In genomic region chr1:9996624-9997582, GRCh38 we compare ENCODE assay signal across 8 cellular contexts. TPM values are rescaled to one million over a fixed set of nuclear protein-coding genes. Genes with fewer than 3 reads are reported as not detected.
DNase-seq lines count a peak whose midpoint lies in the region; ATAC-seq and TF ChIP-seq lines count a peak whose summit lies in the region.

Gene RBP7, plus strand, starts transcription at chr1:9997228. Its CDS starts 31 bp downstream, at chr1:9997259.

- peaks cover 0 to 25% (median 8%) of the 10 kb centered on the region in 4 donors for H3K27me3 ChIP-seq in esophagus muscularis mucosa

- peak within 1 kb of the TSS in 2 of 4 donors; percentile 52 to 66 for H3K27ac ChIP-seq in esophagus muscularis mucosa (replicated peaks in 1 of 4)

- peaks cover 0 to 23% (median 18%) of the 10 kb centered on the region in 4 donors for H3K4me1 ChIP-seq in esophagus muscularis mucosa

- no peaks in the 10 kb centered on the region for H3K9me3 Mint-ChIP-seq in activated CD4-positive, alpha-beta T cell treated with anti-CD3 and anti-CD28 coated beads, Interleukin-2, amount 10 ng/mL, durations not matched to agents 7 days and 5 days
- H3K9me3 Mint-ChIP-seq in natural killer cell: no peaks in the 10 kb centered on the region

- 23% methylated on average over 22 of the region's 71 CpGs for WGBS in esophagus muscularis mucosa

- intact Hi-C loops in esophagus muscularis mucosa (cut with DNase I) (no loop called here), natural killer cell (cut with micrococcal nuclease) (no loop called here)

- no peaks in the 10 kb centered on the region for H3K36me3 Mint-ChIP-seq in activated CD4-positive, alpha-beta T cell treated with anti-CD3 and anti-CD28 coated beads, Interleukin-2, amount 10 ng/mL, durations not matched to agents 7 days and 5 days (ENCODE audit: low read depth)
- H3K36me3 Mint-ChIP-seq in natural killer cell: no peaks in the 10 kb centered on the region

- POLR2A ChIA-PET in activated CD4-positive, alpha-beta T cell treated with anti-CD3 and anti-CD28 coated beads, Interleukin-2, amount 10 ng/mL, durations not matched to agents 7 days and 5 days (lab: Charles Lee): no interaction called here

- peak within 1 kb of the TSS; percentile 64 to 75 (median 70) for H3K4me3 ChIP-seq in esophagus muscularis mucosa

- TF ChIP-seq CTCF in esophagus muscularis mucosa (IDR thresholded peaks at IDR 0.05): no peak
- no peak for TF ChIP-seq CTCF in natural killer cell (IDR thresholded peaks at IDR 0.05)

- DNase-seq in SKM-1 treated with dmso at 0.1 percent for 144 hours (lab: John Stamatoyannopoulos, UW; ENCODE audit: unreplicated experiment) (peak; percentile 36), SKM-1 (lab: John Stamatoyannopoulos, UW; ENCODE audit: unreplicated experiment) (no peak), esophagus muscularis mucosa (ENCODE audit: extremely low spot score) (no peak), natural killer cell (peak; percentile 16), SW 1271 (lab: John Stamatoyannopoulos, UW) (no peak), Ammon's horn (ENCODE audit: low spot score) (no peak)
- DNase-seq in activated CD4-positive, alpha-beta T cell treated with anti-CD3 and anti-CD28 coated beads, Interleukin-2, amount 10 ng/mL, durations not matched to agents 7 days and 5 days: no peak

- no peaks in the 10 kb centered on the region for H3K9me3 ChIP-seq in esophagus muscularis mucosa

- peak within 1 kb of the TSS; percentile 71 for H3K4me3 Mint-ChIP-seq in activated CD4-positive, alpha-beta T cell treated with anti-CD3 and anti-CD28 coated beads, Interleukin-2, amount 10 ng/mL, durations not matched to agents 7 days and 5 days
- peak within 1 kb of the TSS; percentile 86 for H3K4me3 Mint-ChIP-seq in natural killer cell

- TF ChIP-seq EP300 in esophagus muscularis mucosa (IDR thresholded peaks at IDR 0.05): no peak

- H3K27me3 Mint-ChIP-seq in activated CD4-positive, alpha-beta T cell treated with anti-CD3 and anti-CD28 coated beads, Interleukin-2, amount 10 ng/mL, durations not matched to agents 7 days and 5 days: peaks cover 33% of the 10 kb centered on the region
- H3K27me3 Mint-ChIP-seq in natural killer cell (ENCODE audit: low read depth in 2 of 2): peaks cover 16 to 30% of the 10 kb centered on the region in 2 donors

- CTCF ChIA-PET in activated CD4-positive, alpha-beta T cell treated with anti-CD3 and anti-CD28 coated beads, Interleukin-2, amount 10 ng/mL, durations not matched to agents 7 days and 5 days (lab: Charles Lee): no interaction called here

- H3K27ac Mint-ChIP-seq in activated CD4-positive, alpha-beta T cell treated with anti-CD3 and anti-CD28 coated beads, Interleukin-2, amount 10 ng/mL, durations not matched to agents 7 days and 5 days: no peak within 1 kb of the TSS
- no peak within 1 kb of the TSS for H3K27ac Mint-ChIP-seq in natural killer cell

- peaks cover 0 to 4% (median 0%) of the 10 kb centered on the region in 4 donors for H3K36me3 ChIP-seq in esophagus muscularis mucosa

- TF ChIP-seq POLR2A in esophagus muscularis mucosa (IDR thresholded peaks at IDR 0.05; ENCODE audit: low read depth): no peak

- H3K4me1 Mint-ChIP-seq in activated CD4-positive, alpha-beta T cell treated with anti-CD3 and anti-CD28 coated beads, Interleukin-2, amount 10 ng/mL, durations not matched to agents 7 days and 5 days: peaks cover 8% of the 10 kb centered on the region
- H3K4me1 Mint-ChIP-seq in natural killer cell: peaks cover 15 to 16% of the 10 kb centered on the region in 2 donors

- ATAC-seq in natural killer cell (peak in 2 of 3 donors; percentile 35 to 63), GM18870 (IDR thresholded peaks at IDR 0.05; ENCODE audit: unreplicated experiment) (no peak)

RNA-seq across cellular contexts. Expression of gene RBP7, which starts in this region (rescaled TPM):
- not detected for total RNA-seq in activated CD4-positive, alpha-beta T cell treated with anti-CD3 and anti-CD28 coated beads, Interleukin-2, amount 10 ng/mL, durations not matched to agents 7 days and 5 days
- total RNA-seq in esophagus muscularis mucosa (10 to 100 TPM in 3 of 4 donors, 1 to 10 TPM in 1; 5.4 to 30.2 (median 18.1) TPM), natural killer cell (1 to 10 TPM in 2 of 3 donors, under 1 TPM in 1; 0.89 to 2.3 (median 1.5) TPM)

Comparison
In these comparisons a context has a peak if more than half of its experiments do, and no peak if none do; other contexts are left out.
1. DNase-seq: peak in SKM-1 treated with dmso at 0.1 percent for 144 hours (single experiment) and natural killer cell (single experiment); none in SKM-1 (single experiment), activated CD4-positive, alpha-beta T cell treated with anti-CD3 and anti-CD28 coated beads, Interleukin-2, amount 10 ng/mL, durations not matched to agents 7 days and 5 days (single experiment), esophagus muscularis mucosa (single experiment), SW 1271 (0 of 2) and Ammon's horn (single experiment).